In the genomic region with DNA sequence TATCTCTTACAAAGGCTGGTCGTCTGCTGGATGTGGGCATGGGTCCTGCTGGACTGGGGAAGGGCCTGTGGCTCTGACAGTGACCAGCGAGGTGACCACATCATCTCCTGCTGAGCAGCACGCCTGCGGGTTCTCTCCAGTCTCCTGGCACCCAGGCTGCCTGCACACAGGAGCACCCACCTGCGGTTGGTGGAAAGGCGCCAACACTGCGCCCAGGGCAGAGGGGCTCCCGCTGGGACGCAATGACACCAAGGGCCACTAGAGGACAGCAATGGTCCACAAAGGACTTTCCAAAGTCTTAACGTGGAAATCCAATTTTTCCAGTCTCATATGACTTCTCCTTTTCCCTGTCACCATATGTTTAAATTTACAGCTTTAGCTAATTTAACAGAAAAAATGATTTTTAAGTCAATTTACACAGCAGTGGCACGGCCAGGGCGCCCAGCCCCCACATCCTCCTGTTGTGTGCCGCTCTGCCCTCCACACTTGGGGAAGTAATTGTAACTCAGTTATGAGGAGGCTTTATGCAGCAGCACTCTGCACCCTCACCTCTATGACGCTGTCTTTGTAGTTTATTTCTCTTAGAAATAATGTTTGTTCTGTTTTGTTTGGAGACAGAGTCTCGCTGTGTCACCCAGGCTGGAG, we compare ENCODE assay signal across 8 cellular contexts. TPM values are rescaled to one million over a fixed set of nuclear protein-coding genes. Genes with fewer than 3 reads are reported as not detected.
DNase-seq lines count a peak whose midpoint lies in the region; ATAC-seq and TF ChIP-seq lines count a peak whose summit lies in the region.

No MANE protein-coding gene starts in this region.

- no peaks in the 10 kb centered on the region for H3K4me1 ChIP-seq in prostate gland (replicated peaks)

- intact Hi-C loops in prostate gland (cut with DNase I) = no loop called here

- WGBS in prostate gland = 34% methylated on average over 15 of the region's 15 CpGs

- no peak for TF ChIP-seq POLR2A in prostate gland (IDR thresholded peaks at IDR 0.05)

- CTCF ChIA-PET in activated CD4-positive, alpha-beta memory T cell treated with anti-CD3 and anti-CD28 coated beads, Interleukin-2, amount 10 ng/mL, durations not matched to agents 7 days and 5 days (lab: Charles Lee) = interaction anchor here (1.2 kb wide), 1 partner anchor 239 kb away, joined by 3 read pairs; no protein-coding TSS in a partner anchor

- POLR2A ChIA-PET in activated CD4-positive, alpha-beta memory T cell treated with anti-CD3 and anti-CD28 coated beads, Interleukin-2, amount 10 ng/mL, durations not matched to agents 7 days and 5 days (lab: Charles Lee) = no interaction called here

- no peaks in the 10 kb centered on the region for H3K27me3 ChIP-seq in prostate gland (replicated peaks; ENCODE audit: insufficient read depth)

- H3K36me3 ChIP-seq in prostate gland = no peaks in the 10 kb centered on the region

- H3K4me3 ChIP-seq in LNCaP clone FGC (ENCODE audit: low read depth, low read length) (no peak overlapping the region), foreskin fibroblast (ENCODE audit: low read depth in 1 of 2, low read length in 2 of 2) (no peak overlapping the region), prostate gland (no peak overlapping the region)

- H3K9me3 Mint-ChIP-seq in activated CD4-positive, alpha-beta memory T cell treated with anti-CD3 and anti-CD28 coated beads, Interleukin-2, amount 10 ng/mL, durations not matched to agents 7 days and 5 days = no peaks in the 10 kb centered on the region

- H3K27ac Mint-ChIP-seq in activated CD4-positive, alpha-beta memory T cell treated with anti-CD3 and anti-CD28 coated beads, Interleukin-2, amount 10 ng/mL, durations not matched to agents 7 days and 5 days = no peak overlapping the region

- peaks cover 8% of the 10 kb centered on the region for H3K27me3 Mint-ChIP-seq in activated CD4-positive, alpha-beta memory T cell treated with anti-CD3 and anti-CD28 coated beads, Interleukin-2, amount 10 ng/mL, durations not matched to agents 7 days and 5 days

- no peak overlapping the region for H3K4me3 Mint-ChIP-seq in activated CD4-positive, alpha-beta memory T cell treated with anti-CD3 and anti-CD28 coated beads, Interleukin-2, amount 10 ng/mL, durations not matched to agents 7 days and 5 days

- peaks cover 12% of the 10 kb centered on the region for H3K4me1 Mint-ChIP-seq in activated CD4-positive, alpha-beta memory T cell treated with anti-CD3 and anti-CD28 coated beads, Interleukin-2, amount 10 ng/mL, durations not matched to agents 7 days and 5 days

- H3K27ac ChIP-seq in prostate gland = no peak overlapping the region

- no peaks in the 10 kb centered on the region for H3K36me3 Mint-ChIP-seq in activated CD4-positive, alpha-beta memory T cell treated with anti-CD3 and anti-CD28 coated beads, Interleukin-2, amount 10 ng/mL, durations not matched to agents 7 days and 5 days (ENCODE audit: low read depth)

- ATAC-seq in GM18873 (IDR thresholded peaks at IDR 0.05; ENCODE audit: low FRiP score, unreplicated experiment) (no peak), HG03045 (IDR thresholded peaks at IDR 0.05; ENCODE audit: unreplicated experiment) (no peak)

- H3K9me3 ChIP-seq in prostate gland = no peaks in the 10 kb centered on the region

- DNase-seq in NCI-H526 (lab: John Stamatoyannopoulos, UW) (peak; percentile 8 to 63), NCI-H526 treated with DMSO at 0.1 percent for 48 hours (lab: John Stamatoyannopoulos, UW) (no peak), LNCaP clone FGC (ENCODE audit: low read depth) (no peak), foreskin fibroblast (peak in 1 of 2 donors; percentile 55), prostate gland (ENCODE audit: low spot score) (no peak)
- peak; percentile 27 for DNase-seq in activated CD4-positive, alpha-beta memory T cell treated with anti-CD3 and anti-CD28 coated beads, Interleukin-2, amount 10 ng/mL, durations not matched to agents 7 days and 5 days

- peak; percentile 75 for TF ChIP-seq CTCF in LNCaP clone FGC (IDR thresholded peaks at IDR 0.05; ENCODE audit: control insufficient read depth, extremely low read depth, insufficient read depth)
- peak; percentile 72 for TF ChIP-seq CTCF in foreskin fibroblast (IDR thresholded peaks at IDR 0.05; ENCODE audit: low read depth, low read length)
- TF ChIP-seq CTCF in prostate gland (IDR thresholded peaks at IDR 0.05) = peak in 3 of 4 experiments; percentile 42 to 61 (median 56)

RNA-seq across cellular contexts. Expression of a gene that starts 38.1 kb away (rescaled TPM):
- not detected for total RNA-seq in activated CD4-positive, alpha-beta memory T cell treated with anti-CD3 and anti-CD28 coated beads, Interleukin-2, amount 10 ng/mL, durations not matched to agents 7 days and 5 days
- total RNA-seq in prostate gland = 1 to 10 TPM; 1.4 to 9.3 TPM

Comparison
In these comparisons a context has a peak if more than half of its experiments do, and no peak if none do; other contexts are left out.
1. DNase-seq: peak in NCI-H526 (2 of 2) and activated CD4-positive, alpha-beta memory T cell treated with anti-CD3 and anti-CD28 coated beads, Interleukin-2, amount 10 ng/mL, durations not matched to agents 7 days and 5 days (single experiment); none in NCI-H526 treated with DMSO at 0.1 percent for 48 hours (single experiment), LNCaP clone FGC (single experiment) and prostate gland (single experiment).
2. Peak in every context shown above with its lines, with median percentiles within 50 percentile points of each other: CTCF ChIP-seq.